In genomic region chr7:120431016-120431415, GRCh38 we compare ENCODE assay signal across 1 cellular context.
TF ChIP-seq lines count a peak whose summit lies in the region.

No MANE protein-coding gene starts in this region.

TF ChIP-seq in GM23338, 12 proteins besides CTCF, POLR2A, EP300 and RAD21 (continued from another document):
- TF ChIP-seq, protein P1, sequence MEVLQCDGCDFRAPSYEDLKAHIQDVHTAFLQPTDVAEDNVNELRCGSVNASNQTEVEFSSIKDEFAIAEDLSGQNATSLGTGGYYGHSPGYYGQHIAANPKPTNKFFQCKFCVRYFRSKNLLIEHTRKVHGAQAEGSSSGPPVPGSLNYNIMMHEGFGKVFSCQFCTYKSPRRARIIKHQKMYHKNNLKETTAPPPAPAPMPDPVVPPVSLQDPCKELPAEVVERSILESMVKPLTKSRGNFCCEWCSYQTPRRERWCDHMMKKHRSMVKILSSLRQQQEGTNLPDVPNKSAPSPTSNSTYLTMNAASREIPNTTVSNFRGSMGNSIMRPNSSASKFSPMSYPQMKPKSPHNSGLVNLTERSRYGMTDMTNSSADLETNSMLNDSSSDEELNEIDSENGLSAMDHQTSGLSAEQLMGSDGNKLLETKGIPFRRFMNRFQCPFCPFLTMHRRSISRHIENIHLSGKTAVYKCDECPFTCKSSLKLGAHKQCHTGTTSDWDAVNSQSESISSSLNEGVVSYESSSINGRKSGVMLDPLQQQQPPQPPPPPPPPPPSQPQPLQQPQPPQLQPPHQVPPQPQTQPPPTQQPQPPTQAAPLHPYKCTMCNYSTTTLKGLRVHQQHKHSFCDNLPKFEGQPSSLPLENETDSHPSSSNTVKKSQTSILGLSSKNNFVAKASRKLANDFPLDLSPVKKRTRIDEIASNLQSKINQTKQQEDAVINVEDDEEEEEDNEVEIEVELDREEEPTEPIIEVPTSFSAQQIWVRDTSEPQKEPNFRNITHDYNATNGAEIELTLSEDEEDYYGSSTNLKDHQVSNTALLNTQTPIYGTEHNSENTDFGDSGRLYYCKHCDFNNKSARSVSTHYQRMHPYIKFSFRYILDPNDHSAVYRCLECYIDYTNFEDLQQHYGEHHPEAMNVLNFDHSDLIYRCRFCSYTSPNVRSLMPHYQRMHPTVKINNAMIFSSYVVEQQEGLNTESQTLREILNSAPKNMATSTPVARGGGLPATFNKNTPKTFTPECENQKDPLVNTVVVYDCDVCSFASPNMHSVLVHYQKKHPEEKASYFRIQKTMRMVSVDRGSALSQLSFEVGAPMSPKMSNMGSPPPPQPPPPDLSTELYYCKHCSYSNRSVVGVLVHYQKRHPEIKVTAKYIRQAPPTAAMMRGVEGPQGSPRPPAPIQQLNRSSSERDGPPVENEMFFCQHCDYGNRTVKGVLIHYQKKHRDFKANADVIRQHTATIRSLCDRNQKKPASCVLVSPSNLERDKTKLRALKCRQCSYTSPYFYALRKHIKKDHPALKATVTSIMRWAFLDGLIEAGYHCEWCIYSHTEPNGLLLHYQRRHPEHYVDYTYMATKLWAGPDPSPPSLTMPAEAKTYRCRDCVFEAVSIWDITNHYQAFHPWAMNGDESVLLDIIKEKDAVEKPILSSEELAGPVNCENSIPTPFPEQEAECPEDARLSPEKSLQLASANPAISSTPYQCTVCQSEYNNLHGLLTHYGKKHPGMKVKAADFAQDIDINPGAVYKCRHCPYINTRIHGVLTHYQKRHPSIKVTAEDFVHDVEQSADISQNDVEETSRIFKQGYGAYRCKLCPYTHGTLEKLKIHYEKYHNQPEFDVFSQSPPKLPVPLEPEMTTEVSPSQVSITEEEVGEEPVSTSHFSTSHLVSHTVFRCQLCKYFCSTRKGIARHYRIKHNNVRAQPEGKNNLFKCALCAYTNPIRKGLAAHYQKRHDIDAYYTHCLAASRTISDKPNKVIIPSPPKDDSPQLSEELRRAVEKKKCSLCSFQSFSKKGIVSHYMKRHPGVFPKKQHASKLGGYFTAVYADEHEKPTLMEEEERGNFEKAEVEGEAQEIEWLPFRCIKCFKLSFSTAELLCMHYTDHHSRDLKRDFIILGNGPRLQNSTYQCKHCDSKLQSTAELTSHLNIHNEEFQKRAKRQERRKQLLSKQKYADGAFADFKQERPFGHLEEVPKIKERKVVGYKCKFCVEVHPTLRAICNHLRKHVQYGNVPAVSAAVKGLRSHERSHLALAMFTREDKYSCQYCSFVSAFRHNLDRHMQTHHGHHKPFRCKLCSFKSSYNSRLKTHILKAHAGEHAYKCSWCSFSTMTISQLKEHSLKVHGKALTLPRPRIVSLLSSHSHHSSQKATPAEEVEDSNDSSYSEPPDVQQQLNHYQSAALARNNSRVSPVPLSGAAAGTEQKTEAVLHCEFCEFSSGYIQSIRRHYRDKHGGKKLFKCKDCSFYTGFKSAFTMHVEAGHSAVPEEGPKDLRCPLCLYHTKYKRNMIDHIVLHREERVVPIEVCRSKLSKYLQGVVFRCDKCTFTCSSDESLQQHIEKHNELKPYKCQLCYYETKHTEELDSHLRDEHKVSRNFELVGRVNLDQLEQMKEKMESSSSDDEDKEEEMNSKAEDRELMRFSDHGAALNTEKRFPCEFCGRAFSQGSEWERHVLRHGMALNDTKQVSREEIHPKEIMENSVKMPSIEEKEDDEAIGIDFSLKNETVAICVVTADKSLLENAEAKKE (CRISPR knock-in tag; IDR thresholded peaks at IDR 0.05), result no peak
- no peak for TF ChIP-seq REST (IDR thresholded peaks at IDR 0.05; ENCODE audit: unreplicated experiment)
- no peak for TF ChIP-seq ZNF114 (CRISPR knock-in tag; IDR thresholded peaks at IDR 0.05)
- TF ChIP-seq NANOG (IDR thresholded peaks at IDR 0.05; ENCODE audit: borderline replicate concordance), result no peak
- TF ChIP-seq ETS1 (IDR thresholded peaks at IDR 0.05), result no peak
- no peak for TF ChIP-seq CREB1 (CRISPR knock-in tag; IDR thresholded peaks at IDR 0.05; ENCODE audit: low read depth)
- TF ChIP-seq JUNB (IDR thresholded peaks at IDR 0.05; ENCODE audit: unreplicated experiment), result no peak
